ENCODE assay signal across 22 cellular contexts in the genomic region with DNA sequence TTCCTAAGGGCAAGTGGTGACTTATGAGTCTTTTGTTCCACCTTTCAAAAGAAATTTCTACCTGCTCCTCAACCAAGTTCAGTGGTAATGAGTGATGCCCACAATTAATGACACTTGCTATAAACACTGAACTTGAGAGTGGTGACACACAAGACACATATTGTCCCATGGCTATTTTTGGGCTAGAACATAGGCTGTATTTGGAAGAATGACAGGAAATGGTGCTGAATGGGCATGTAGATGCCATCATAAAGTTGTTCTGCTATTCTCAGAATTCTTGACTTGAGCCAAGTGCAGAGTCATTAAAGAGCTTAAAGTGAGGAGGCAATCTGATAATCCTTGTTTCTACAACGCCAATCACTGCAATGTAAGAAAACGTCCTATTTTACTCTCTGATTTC.
"Had no signal": no experiment of that assay in that cellular context is flagged by ENCODE, and none has a peak within 500 bp of the region (broad histone marks: within the 10 kb centered on the region; RNA-seq: fewer than 3 reads in every experiment).

No MANE protein-coding gene starts in this region.

- H3K27me3 ChIP-seq: colonic mucosa, dorsolateral prefrontal cortex, esophagus squamous epithelium, gastrocnemius medialis, heart right ventricle, left lung had no signal

- H3K27ac ChIP-seq: colonic mucosa, dorsolateral prefrontal cortex, epithelial cell of prostate, esophagus squamous epithelium, gastrocnemius medialis, heart right ventricle, left lung, lower lobe of right lung had no signal

- H3K9me3 ChIP-seq: colonic mucosa, esophagus squamous epithelium, gastrocnemius medialis, heart right ventricle, left lung, lower lobe of right lung, mucosa of descending colon had no signal

- H3K4me1 ChIP-seq: colonic mucosa, esophagus squamous epithelium, gastrocnemius medialis, heart right ventricle, left lung, lower lobe of right lung had no signal

- H3K36me3 ChIP-seq: colonic mucosa, esophagus squamous epithelium, gastrocnemius medialis, heart right ventricle, left lung, lower lobe of right lung had no signal

- DNase-seq: colonic mucosa; cortex of kidney; dorsolateral prefrontal cortex; effector CD8-positive, alpha-beta T cell; effector memory CD8-positive, alpha-beta T cell; endodermal cell; erythroblast; esophagus squamous epithelium; foreskin fibroblast; gastrocnemius medialis; glutamatergic neuron; head of caudate nucleus; heart right ventricle; hippocampal formation; left cardiac atrium; left lung; left ventricle myocardium superior; lower lobe of right lung; mesenchymal stem cell; mucosa of descending colon; naive B cell had no signal

- H3K4me3 ChIP-seq: colonic mucosa, dorsolateral prefrontal cortex, esophagus squamous epithelium, gastrocnemius medialis, heart right ventricle, left lung, lower lobe of right lung, mucosa of descending colon had no signal
